Comparison of ENCODE assay signal across 1 cellular context in the genomic region with DNA sequence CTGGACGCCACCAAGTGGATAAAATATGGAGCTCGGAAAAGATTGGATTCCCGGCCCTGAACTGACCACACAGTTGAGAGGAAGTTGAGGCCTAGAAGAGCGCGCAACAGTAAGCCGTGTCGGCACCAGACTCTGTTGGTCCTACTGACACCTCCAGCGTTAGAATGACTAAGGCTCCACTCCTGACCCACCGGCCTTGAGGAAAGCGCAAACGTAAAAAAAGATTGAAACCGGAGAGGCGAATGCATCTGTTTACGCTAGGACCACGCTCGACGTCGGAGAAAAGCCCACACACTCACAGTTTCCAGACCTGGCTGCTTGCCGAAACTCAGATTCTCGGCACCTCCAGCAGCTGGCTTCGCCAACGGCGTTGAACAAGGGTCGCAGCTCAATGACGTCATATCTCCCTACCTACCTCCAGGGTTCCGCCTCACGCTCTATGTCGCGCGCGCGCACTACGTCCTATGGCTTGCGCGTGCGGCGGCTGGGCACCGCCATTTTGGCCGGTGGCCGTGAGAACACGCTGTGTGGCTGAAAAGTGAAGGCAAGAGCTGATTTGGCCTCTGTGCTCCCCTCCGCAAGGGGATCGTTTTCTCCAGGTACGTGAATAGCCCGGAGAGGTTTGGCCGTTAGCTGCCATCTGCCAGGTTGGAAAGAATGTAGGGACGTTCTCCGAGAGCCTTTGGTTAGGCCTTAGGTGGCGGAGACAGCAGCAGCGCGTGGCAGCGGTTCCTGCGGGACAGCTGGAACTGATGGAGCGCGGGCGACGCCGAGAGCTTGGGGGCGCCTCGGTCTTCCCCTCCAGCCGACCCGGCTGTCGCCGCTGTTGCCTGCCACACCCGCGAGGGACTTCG.
TF ChIP-seq lines count a peak whose summit lies in the region.

Gene ABCE1 (plus strand): TSS at position 491 of the 854 bp plus-strand sequence. CDS start 6,102 bp downstream, outside the sequence.
A gene with protein sequence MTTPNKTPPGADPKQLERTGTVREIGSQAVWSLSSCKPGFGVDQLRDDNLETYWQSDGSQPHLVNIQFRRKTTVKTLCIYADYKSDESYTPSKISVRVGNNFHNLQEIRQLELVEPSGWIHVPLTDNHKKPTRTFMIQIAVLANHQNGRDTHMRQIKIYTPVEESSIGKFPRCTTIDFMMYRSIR (minus strand): TSS at position 376 of the 854 bp plus-strand sequence. CDS start 2,097 bp downstream, outside the sequence.

TF ChIP-seq in K562, 482 proteins besides CTCF, POLR2A, EP300 and RAD21 (continued from another document and continues in another):
- TF ChIP-seq POLR2AphosphoS5 (IDR thresholded peaks at IDR 0.05; ENCODE audit: control insufficient read depth, insufficient read depth, low read depth, low read length) (peak; percentile 89), ZNF561 (CRISPR knock-in tag; conservative IDR thresholded peaks at IDR 0.05) (no peak), FIP1L1 (IDR thresholded peaks at IDR 0.05; ENCODE audit: low read depth, low read length, poor library complexity, severe bottlenecking) (no peak), USF1 (CRISPR knock-in tag; IDR thresholded peaks at IDR 0.05) (no peak), ZFPM2 (CRISPR knock-in tag; IDR thresholded peaks at IDR 0.05) (no peak), MECOM (CRISPR knock-in tag; IDR thresholded peaks at IDR 0.05) (no peak), SMARCA4 (IDR thresholded peaks at IDR 0.05) (0 out of 2 replicates have a peak, but pooled peaks have one; percentile 19), ERF (CRISPR knock-in tag; IDR thresholded peaks at IDR 0.05) (peak; percentile 69; the same call in 1 of the 2 replicates), STAT5A (IDR thresholded peaks at IDR 0.05; ENCODE audit: borderline replicate concordance, low read length) (peak; percentile 26; the same call in 1 of the 2 replicates), NR2C1 (IDR thresholded peaks at IDR 0.05) (no peak), NR2C1 (tag; IDR thresholded peaks at IDR 0.05) (peak; percentile 34; the same call in 1 of the 2 replicates), ZNF239 (CRISPR knock-in tag; IDR thresholded peaks at IDR 0.05) (no peak), HCFC1 (IDR thresholded peaks at IDR 0.05; ENCODE audit: low read depth, low read length) (peak; percentile 82), SPI1 (IDR thresholded peaks at IDR 0.05; ENCODE audit: borderline replicate concordance, low read depth, low read length) (peak; percentile 69; the same call in 1 of the 2 replicates), HINFP (tag; conservative IDR thresholded peaks at IDR 0.05; ENCODE audit: low read depth) (no peak), ZSCAN32 (CRISPR knock-in tag; IDR thresholded peaks at IDR 0.05) (no peak), REST (CRISPR knock-in tag; IDR thresholded peaks at IDR 0.05; ENCODE audit: low read depth) (no peak), ID3 (CRISPR knock-in tag; IDR thresholded peaks at IDR 0.05) (no peak), ID3 (tag; IDR thresholded peaks at IDR 0.05) (0 out of 2 replicates have a peak, but pooled peaks have one; percentile 64), EWSR1 (IDR thresholded peaks at IDR 0.05; ENCODE audit: borderline replicate concordance, low read depth, partially characterized antibody) (no peak), E2F3 (CRISPR knock-in tag; IDR thresholded peaks at IDR 0.05) (peak; percentile 64; the same call in 1 of the 2 replicates), CTBP1 (IDR thresholded peaks at IDR 0.05; ENCODE audit: borderline replicate concordance) (peak; percentile 66; the same call in 1 of the 2 replicates), CLOCK (CRISPR knock-in tag; IDR thresholded peaks at IDR 0.05; ENCODE audit: borderline replicate concordance) (no peak), DNMT1 (IDR thresholded peaks at IDR 0.05) (no peak), ZNF696 (CRISPR knock-in tag; conservative IDR thresholded peaks at IDR 0.05) (no peak), SAFB (IDR thresholded peaks at IDR 0.05; ENCODE audit: borderline replicate concordance, low read depth, low read length) (no peak), MYC (IDR thresholded peaks at IDR 0.05; ENCODE audit: low read depth, low read length) (peak; percentile 99), MYC (CRISPR knock-in tag; IDR thresholded peaks at IDR 0.05; ENCODE audit: borderline replicate concordance, low read depth) (peak; percentile 97), FOSL1 (tag; conservative IDR thresholded peaks at IDR 0.05) (no peak; the same call in none of the 2 replicates), NONO (IDR thresholded peaks at IDR 0.05; ENCODE audit: low read depth in 2 of 2, low read length in 1 of 2) (no peak), TAF15 (IDR thresholded peaks at IDR 0.05; ENCODE audit: low read depth, low read length) (no peak), ZNF134 (CRISPR knock-in tag; conservative IDR thresholded peaks at IDR 0.05) (no peak), ZNF274 (IDR thresholded peaks at IDR 0.05; ENCODE audit: borderline replicate concordance, low read depth, low read length) (no peak), ZNF347 (CRISPR knock-in tag; IDR thresholded peaks at IDR 0.05; ENCODE audit: low read depth) (no peak), PYGO2 (tag; IDR thresholded peaks at IDR 0.05) (no peak)
- TF ChIP-seq, protein P1, sequence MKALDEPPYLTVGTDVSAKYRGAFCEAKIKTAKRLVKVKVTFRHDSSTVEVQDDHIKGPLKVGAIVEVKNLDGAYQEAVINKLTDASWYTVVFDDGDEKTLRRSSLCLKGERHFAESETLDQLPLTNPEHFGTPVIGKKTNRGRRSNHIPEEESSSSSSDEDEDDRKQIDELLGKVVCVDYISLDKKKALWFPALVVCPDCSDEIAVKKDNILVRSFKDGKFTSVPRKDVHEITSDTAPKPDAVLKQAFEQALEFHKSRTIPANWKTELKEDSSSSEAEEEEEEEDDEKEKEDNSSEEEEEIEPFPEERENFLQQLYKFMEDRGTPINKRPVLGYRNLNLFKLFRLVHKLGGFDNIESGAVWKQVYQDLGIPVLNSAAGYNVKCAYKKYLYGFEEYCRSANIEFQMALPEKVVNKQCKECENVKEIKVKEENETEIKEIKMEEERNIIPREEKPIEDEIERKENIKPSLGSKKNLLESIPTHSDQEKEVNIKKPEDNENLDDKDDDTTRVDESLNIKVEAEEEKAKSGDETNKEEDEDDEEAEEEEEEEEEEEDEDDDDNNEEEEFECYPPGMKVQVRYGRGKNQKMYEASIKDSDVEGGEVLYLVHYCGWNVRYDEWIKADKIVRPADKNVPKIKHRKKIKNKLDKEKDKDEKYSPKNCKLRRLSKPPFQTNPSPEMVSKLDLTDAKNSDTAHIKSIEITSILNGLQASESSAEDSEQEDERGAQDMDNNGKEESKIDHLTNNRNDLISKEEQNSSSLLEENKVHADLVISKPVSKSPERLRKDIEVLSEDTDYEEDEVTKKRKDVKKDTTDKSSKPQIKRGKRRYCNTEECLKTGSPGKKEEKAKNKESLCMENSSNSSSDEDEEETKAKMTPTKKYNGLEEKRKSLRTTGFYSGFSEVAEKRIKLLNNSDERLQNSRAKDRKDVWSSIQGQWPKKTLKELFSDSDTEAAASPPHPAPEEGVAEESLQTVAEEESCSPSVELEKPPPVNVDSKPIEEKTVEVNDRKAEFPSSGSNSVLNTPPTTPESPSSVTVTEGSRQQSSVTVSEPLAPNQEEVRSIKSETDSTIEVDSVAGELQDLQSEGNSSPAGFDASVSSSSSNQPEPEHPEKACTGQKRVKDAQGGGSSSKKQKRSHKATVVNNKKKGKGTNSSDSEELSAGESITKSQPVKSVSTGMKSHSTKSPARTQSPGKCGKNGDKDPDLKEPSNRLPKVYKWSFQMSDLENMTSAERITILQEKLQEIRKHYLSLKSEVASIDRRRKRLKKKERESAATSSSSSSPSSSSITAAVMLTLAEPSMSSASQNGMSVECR (CRISPR knock-in tag; IDR thresholded peaks at IDR 0.05), result peak; percentile 99
- TF ChIP-seq, protein P2, sequence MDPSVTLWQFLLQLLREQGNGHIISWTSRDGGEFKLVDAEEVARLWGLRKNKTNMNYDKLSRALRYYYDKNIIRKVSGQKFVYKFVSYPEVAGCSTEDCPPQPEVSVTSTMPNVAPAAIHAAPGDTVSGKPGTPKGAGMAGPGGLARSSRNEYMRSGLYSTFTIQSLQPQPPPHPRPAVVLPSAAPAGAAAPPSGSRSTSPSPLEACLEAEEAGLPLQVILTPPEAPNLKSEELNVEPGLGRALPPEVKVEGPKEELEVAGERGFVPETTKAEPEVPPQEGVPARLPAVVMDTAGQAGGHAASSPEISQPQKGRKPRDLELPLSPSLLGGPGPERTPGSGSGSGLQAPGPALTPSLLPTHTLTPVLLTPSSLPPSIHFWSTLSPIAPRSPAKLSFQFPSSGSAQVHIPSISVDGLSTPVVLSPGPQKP (CRISPR knock-in tag; IDR thresholded peaks at IDR 0.05), result no peak
- TF ChIP-seq, protein P3, sequence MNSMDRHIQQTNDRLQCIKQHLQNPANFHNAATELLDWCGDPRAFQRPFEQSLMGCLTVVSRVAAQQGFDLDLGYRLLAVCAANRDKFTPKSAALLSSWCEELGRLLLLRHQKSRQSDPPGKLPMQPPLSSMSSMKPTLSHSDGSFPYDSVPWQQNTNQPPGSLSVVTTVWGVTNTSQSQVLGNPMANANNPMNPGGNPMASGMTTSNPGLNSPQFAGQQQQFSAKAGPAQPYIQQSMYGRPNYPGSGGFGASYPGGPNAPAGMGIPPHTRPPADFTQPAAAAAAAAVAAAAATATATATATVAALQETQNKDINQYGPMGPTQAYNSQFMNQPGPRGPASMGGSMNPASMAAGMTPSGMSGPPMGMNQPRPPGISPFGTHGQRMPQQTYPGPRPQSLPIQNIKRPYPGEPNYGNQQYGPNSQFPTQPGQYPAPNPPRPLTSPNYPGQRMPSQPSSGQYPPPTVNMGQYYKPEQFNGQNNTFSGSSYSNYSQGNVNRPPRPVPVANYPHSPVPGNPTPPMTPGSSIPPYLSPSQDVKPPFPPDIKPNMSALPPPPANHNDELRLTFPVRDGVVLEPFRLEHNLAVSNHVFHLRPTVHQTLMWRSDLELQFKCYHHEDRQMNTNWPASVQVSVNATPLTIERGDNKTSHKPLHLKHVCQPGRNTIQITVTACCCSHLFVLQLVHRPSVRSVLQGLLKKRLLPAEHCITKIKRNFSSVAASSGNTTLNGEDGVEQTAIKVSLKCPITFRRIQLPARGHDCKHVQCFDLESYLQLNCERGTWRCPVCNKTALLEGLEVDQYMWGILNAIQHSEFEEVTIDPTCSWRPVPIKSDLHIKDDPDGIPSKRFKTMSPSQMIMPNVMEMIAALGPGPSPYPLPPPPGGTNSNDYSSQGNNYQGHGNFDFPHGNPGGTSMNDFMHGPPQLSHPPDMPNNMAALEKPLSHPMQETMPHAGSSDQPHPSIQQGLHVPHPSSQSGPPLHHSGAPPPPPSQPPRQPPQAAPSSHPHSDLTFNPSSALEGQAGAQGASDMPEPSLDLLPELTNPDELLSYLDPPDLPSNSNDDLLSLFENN (IDR thresholded peaks at IDR 0.05; ENCODE audit: low read depth in 2 of 2, low read length in 2 of 2), result peak in 1 of 2 experiments; percentile 29; a peak in 1 of 4 replicates
